Comparison of ENCODE assay signal across 21 cellular contexts in the genomic region with DNA sequence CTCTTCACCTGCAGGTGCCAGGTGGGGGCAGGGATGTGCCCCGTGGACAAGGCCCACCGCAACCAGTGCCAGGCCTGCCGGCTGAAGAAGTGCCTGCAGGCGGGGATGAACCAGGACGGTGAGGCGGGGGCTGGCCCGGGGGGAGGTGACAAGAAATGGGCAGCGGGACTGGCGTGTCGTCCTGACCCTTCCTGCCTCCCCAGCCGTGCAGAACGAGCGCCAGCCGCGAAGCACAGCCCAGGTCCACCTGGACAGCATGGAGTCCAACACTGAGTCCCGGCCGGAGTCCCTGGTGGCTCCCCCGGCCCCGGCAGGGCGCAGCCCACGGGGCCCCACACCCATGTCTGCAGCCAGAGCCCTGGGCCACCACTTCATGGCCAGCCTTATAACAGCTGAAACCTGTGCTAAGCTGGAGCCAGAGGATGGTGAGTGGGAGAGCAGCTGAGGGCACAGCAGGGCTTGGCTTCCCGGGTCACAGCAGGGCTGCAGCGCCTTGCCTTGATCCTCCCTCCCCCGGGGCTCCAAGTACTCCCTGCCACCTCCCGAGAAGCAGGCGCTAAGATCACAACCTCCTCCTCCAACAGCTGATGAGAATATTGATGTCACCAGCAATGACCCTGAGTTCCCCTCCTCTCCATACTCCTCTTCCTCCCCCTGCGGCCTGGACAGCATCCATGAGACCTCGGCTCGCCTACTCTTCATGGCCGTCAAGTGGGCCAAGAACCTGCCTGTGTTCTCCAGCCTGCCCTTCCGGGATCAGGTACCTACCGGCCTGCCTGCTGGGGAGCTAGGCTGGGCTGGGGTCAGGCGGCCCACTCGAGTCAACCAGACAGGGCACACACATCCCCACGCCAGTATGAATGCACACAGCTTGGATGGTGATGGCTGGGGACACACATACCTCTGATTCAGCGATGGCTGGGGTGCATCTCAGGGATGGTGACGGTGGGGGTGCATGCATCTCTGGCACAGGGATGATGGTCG. TPM values are rescaled to one million over a fixed set of nuclear protein-coding genes. Genes with fewer than 3 reads are reported as not detected.
A peak's percentile ranks its signal among the peaks of the same experiment; 100 is the strongest.
DNase-seq lines count a peak whose midpoint lies in the region; ATAC-seq, FAIRE-seq and TF ChIP-seq lines count a peak whose summit lies in the region.
"Had no signal": no experiment of that assay in that cellular context is flagged by ENCODE, and none has a peak within 500 bp of the region (broad histone marks: within the 10 kb centered on the region; RNA-seq: fewer than 3 reads in every experiment).

No MANE protein-coding gene starts in this region.

- H3K27me3 ChIP-seq in RWPE2 (ENCODE audit: insufficient read depth, poor library complexity, severe bottlenecking) (no peaks in the 10 kb centered on the region), lung (ENCODE audit: control insufficient read depth, insufficient read depth) (no peaks in the 10 kb centered on the region), testis (no peaks in the 10 kb centered on the region)
- H3K27me3 ChIP-seq: Peyer's patch had no signal

- WGBS in lung, 2 donors, result 91 to 94% methylated on average over 37 to 38 of the region's 38 CpGs
- 81 to 93% methylated on average over 25 to 38 of the region's 38 CpGs for WGBS in testis, 2 donors

- no peak for ATAC-seq in RWPE2 (ENCODE audit: low read depth)
- ATAC-seq in lung (ENCODE audit: insufficient read depth, low FRiP score), result no peak
- ATAC-seq in GM21390 (IDR thresholded peaks at IDR 0.05; ENCODE audit: unreplicated experiment), result no peak
- no peak for ATAC-seq in HG02763 (IDR thresholded peaks at IDR 0.05; ENCODE audit: unreplicated experiment)

- no peak for TF ChIP-seq POLR2A in testis (IDR thresholded peaks at IDR 0.05)

- H3K4me3 ChIP-seq in RWPE2 (ENCODE audit: severe bottlenecking) (no peak overlapping the region), lung (no peak overlapping the region), testis (no peak overlapping the region)
- H3K4me3 ChIP-seq: Peyer's patch had no signal

- no peak for TF ChIP-seq CTCF in RWPE2 (IDR thresholded peaks at IDR 0.05; ENCODE audit: poor library complexity, severe bottlenecking)
- no peak for TF ChIP-seq CTCF in lung (IDR thresholded peaks at IDR 0.05; ENCODE audit: control extremely low read depth, extremely low read depth)
- no peak for TF ChIP-seq CTCF in testis (IDR thresholded peaks at IDR 0.05)
- no peak for TF ChIP-seq CTCF in D721Med (IDR thresholded peaks at IDR 0.05; ENCODE audit: insufficient read depth, missing control alignments)

- intact Hi-C loops in testis (cut with DNase I; ENCODE audit: low total_unique reads), result no loop called here

- H3K4me1 ChIP-seq in RWPE2 (ENCODE audit: insufficient read depth, poor library complexity, severe bottlenecking) (no peaks in the 10 kb centered on the region), lung (ENCODE audit: control insufficient read depth in 2 of 2, insufficient read depth in 2 of 2, low read length in 2 of 2) (no peaks in the 10 kb centered on the region), testis (peaks cover 14% of the 10 kb centered on the region)
- H3K4me1 ChIP-seq: Peyer's patch had no signal

- peak; percentile 23 for DNase-seq in NCI-H82 (lab: John Stamatoyannopoulos, UW)
- DNase-seq in NCI-H82 treated with DMSO at 0.1 percent for 48 hours (lab: John Stamatoyannopoulos, UW; ENCODE audit: unreplicated experiment), result no peak
- peak; percentile 80 for DNase-seq in RWPE2 (ENCODE audit: low spot score)
- peak; percentile 27 for DNase-seq in lung (ENCODE audit: low spot score)
- peak; percentile 51 for DNase-seq in testis
- no peak for DNase-seq in D721Med (ENCODE audit: insufficient read length, low spot score)
- DNase-seq: DMS 273 treated with DMSO at 0.1 percent for 48 hours, DND-41, NCI-H1048, NCI-H1436, NCI-H1930, NCI-H345, NCI-H524 treated with DMSO at 0.1 percent for 48 hours, Peyer's patch had no signal

- H3K27ac ChIP-seq in RWPE2 (ENCODE audit: poor library complexity, severe bottlenecking), result no peak overlapping the region
- no peak overlapping the region for H3K27ac ChIP-seq in lung (ENCODE audit: low read depth in 1 of 2, low read length in 1 of 2)
- no peak overlapping the region for H3K27ac ChIP-seq in testis
- H3K27ac ChIP-seq: 22Rv1, Peyer's patch had no signal

- H3K9me3 ChIP-seq in RWPE2 (ENCODE audit: severe bottlenecking), result no peaks in the 10 kb centered on the region
- peaks cover 0 to under 1% of the 10 kb centered on the region in 2 donors for H3K9me3 ChIP-seq in lung (ENCODE audit: control insufficient read depth in 2 of 2, insufficient read depth in 1 of 2, low read length in 1 of 2)
- H3K9me3 ChIP-seq in testis, result no peaks in the 10 kb centered on the region
- H3K9me3 ChIP-seq: Peyer's patch had no signal

- H3K36me3 ChIP-seq in RWPE2 (ENCODE audit: low read depth) (no peaks in the 10 kb centered on the region), lung (ENCODE audit: control insufficient read depth in 2 of 2, insufficient read depth in 2 of 2, low read length in 2 of 2) (no peaks in the 10 kb centered on the region), testis (ENCODE audit: low read depth, missing control alignments) (no peaks in the 10 kb centered on the region)
- H3K36me3 ChIP-seq: Peyer's patch had no signal

- FAIRE-seq in D721Med (lab: Jason Lieb, UNC), result no peak
- FAIRE-seq: G401.6, GM19239, H54 had no signal

RNA-seq across cellular contexts. Expression of gene NR2E3, which starts 1.7 kb away (rescaled TPM):
- total RNA-seq in lung (under 1 TPM; 0.26 to 0.80 TPM), testis (1 to 10 TPM; 4.3 to 4.8 TPM)
- polyA plus RNA-seq in lung (under 1 TPM; 0.06 to 0.33 TPM), testis (ENCODE audit: insufficient read depth, low read depth, low replicate concordance) (1.2 TPM)
- total RNA-seq: Right ventricle myocardium inferior had no signal

Comparison
In these comparisons a context has a peak if more than half of its experiments do, and no peak if none do; other contexts are left out.
1. DNase-seq: peak in NCI-H82 (single experiment), RWPE2 (single experiment), lung (single experiment) and testis (single experiment); none in NCI-H82 treated with DMSO at 0.1 percent for 48 hours (single experiment) and D721Med (single experiment).